Comparison of ENCODE assay signal across 21 cellular contexts in genomic region chr16:50763211-50763610, GRCh38. TPM values are rescaled to one million over a fixed set of nuclear protein-coding genes. Genes with fewer than 3 reads are reported as not detected.
DNase-seq lines count a peak whose midpoint lies in the region; ATAC-seq and TF ChIP-seq lines count a peak whose summit lies in the region.
"Had no signal": no experiment of that assay in that cellular context is flagged by ENCODE, and none has a peak within 500 bp of the region (broad histone marks: within the 10 kb centered on the region; RNA-seq: fewer than 3 reads in every experiment).

No MANE protein-coding gene starts in this region.

- no peak overlapping the region for H3K4me3 ChIP-seq in adipocyte (ENCODE audit: low read length)
- H3K4me3 ChIP-seq: MG63, transverse colon had no signal

- peaks cover 79% of the 10 kb centered on the region for H3K36me3 Mint-ChIP-seq in activated CD4-positive, alpha-beta T cell treated with anti-CD3 and anti-CD28 coated beads, Interleukin-2, amount 10 ng/mL, durations not matched to agents 24 days and 14 days (ENCODE audit: low read depth)

- TF ChIP-seq CTCF in foreskin keratinocyte (conservative IDR thresholded peaks at IDR 0.05), result no peak

- peaks cover 11% of the 10 kb centered on the region for H3K4me1 ChIP-seq in adipocyte (ENCODE audit: control insufficient read depth, insufficient read depth, low read length)
- H3K4me1 ChIP-seq in foreskin keratinocyte, result peaks cover 19% of the 10 kb centered on the region

- H3K9ac ChIP-seq in adipocyte (ENCODE audit: low read length), result no peak overlapping the region

- no peak for DNase-seq in activated CD4-positive, alpha-beta T cell treated with anti-CD3 and anti-CD28 coated beads, Interleukin-2, amount 10 ng/mL, durations not matched to agents 24 days and 14 days
- DNase-seq in activated CD4-positive, alpha-beta T cell treated with anti-CD3 and anti-CD28 coated beads for 1 hour, result no peak
- DNase-seq in H4 (ENCODE audit: low spot score) (peak; percentile 12), adipocyte (ENCODE audit: low read depth) (peak; percentile 29), foreskin keratinocyte (peak; percentile 95 to 98), hypothalamus (lab: John Stamatoyannopoulos, UW) (no peak), DMS114 treated with DMSO at 0.1 percent for 48 hours (lab: John Stamatoyannopoulos, UW; ENCODE audit: unreplicated experiment) (no peak)
- DNase-seq: ACHN; activated naive CD4-positive, alpha-beta T cell; brain microvascular endothelial cell; DMS53; MG63; NCI-H1694 treated with DMSO at 0.1 percent for 48 hours; NCI-H2227 treated with DMSO at 0.1 percent for 48 hours; NK-92 treated with Interleukin-12 subunit alpha and Interleukin-12 subunit beta, amount 100 ng/mL, for 24 hours; occipital lobe; RPMI8226; stimulated activated naive CD4-positive, alpha-beta T cell treated with Interleukin-2 at 50 U/mL for 16 hours; transverse colon had no signal

- H3K27me3 ChIP-seq in adipocyte (replicated peaks; ENCODE audit: control insufficient read depth, insufficient read depth, low read length), result no peaks in the 10 kb centered on the region
- H3K27me3 ChIP-seq in foreskin keratinocyte, result no peaks in the 10 kb centered on the region
- H3K27me3 ChIP-seq: brain microvascular endothelial cell, MG63, transverse colon had no signal

- peak; percentile 98 for ATAC-seq in foreskin keratinocyte
- ATAC-seq in GM18909 (IDR thresholded peaks at IDR 0.05; ENCODE audit: poor library complexity, unreplicated experiment), result no peak

- no peaks in the 10 kb centered on the region for H3K27me3 Mint-ChIP-seq in activated CD4-positive, alpha-beta T cell treated with anti-CD3 and anti-CD28 coated beads, Interleukin-2, amount 10 ng/mL, durations not matched to agents 24 days and 14 days

- intact Hi-C loops in activated CD4-positive, alpha-beta T cell treated with anti-CD3 and anti-CD28 coated beads, Interleukin-2, amount 10 ng/mL, durations not matched to agents 24 days and 14 days (cut with micrococcal nuclease), result no loop called here

- peaks cover 9% of the 10 kb centered on the region for H3K9me3 ChIP-seq in adipocyte (ENCODE audit: control insufficient read depth, low read length)

- peak overlapping the region; percentile 46 for H3K27ac Mint-ChIP-seq in activated CD4-positive, alpha-beta T cell treated with anti-CD3 and anti-CD28 coated beads, Interleukin-2, amount 10 ng/mL, durations not matched to agents 24 days and 14 days

- H3K9me3 Mint-ChIP-seq in activated CD4-positive, alpha-beta T cell treated with anti-CD3 and anti-CD28 coated beads, Interleukin-2, amount 10 ng/mL, durations not matched to agents 24 days and 14 days, result peaks cover 8% of the 10 kb centered on the region

- H3K4me1 Mint-ChIP-seq in activated CD4-positive, alpha-beta T cell treated with anti-CD3 and anti-CD28 coated beads, Interleukin-2, amount 10 ng/mL, durations not matched to agents 24 days and 14 days, result peaks cover 61% of the 10 kb centered on the region

- H3K4me3 Mint-ChIP-seq in activated CD4-positive, alpha-beta T cell treated with anti-CD3 and anti-CD28 coated beads, Interleukin-2, amount 10 ng/mL, durations not matched to agents 24 days and 14 days, result no peak overlapping the region

- H3K27ac ChIP-seq in foreskin keratinocyte, result peak overlapping the region; percentile 62
- H3K27ac ChIP-seq: brain microvascular endothelial cell, C4-2B, transverse colon had no signal

- peaks cover 30% of the 10 kb centered on the region for H3K36me3 ChIP-seq in adipocyte (ENCODE audit: control insufficient read depth, insufficient read depth, low read length, severe bottlenecking)

RNA-seq across cellular contexts. Expression of gene CYLD, which starts 21.3 kb away (rescaled TPM):
- total RNA-seq in activated CD4-positive, alpha-beta T cell treated with anti-CD3 and anti-CD28 coated beads, Interleukin-2, amount 10 ng/mL, durations not matched to agents 24 days and 14 days, result 178 TPM in 2 replicates
- total RNA-seq in H4 (2014; rRNA removed; shearing (Covaris generic)), result 20.2 and 24.9 TPM in 2 replicates
- total RNA-seq in foreskin keratinocyte, result 30.0 and 30.6 TPM in 2 replicates
- 8.6 and 9.0 TPM in 2 replicates for polyA plus RNA-seq in foreskin keratinocyte

Comparison
In these comparisons a context has a peak if more than half of its experiments do, and no peak if none do; other contexts are left out.
1. DNase-seq: peak in H4 (single experiment), adipocyte (single experiment) and foreskin keratinocyte (2 of 2); none in activated CD4-positive, alpha-beta T cell treated with anti-CD3 and anti-CD28 coated beads, Interleukin-2, amount 10 ng/mL, durations not matched to agents 24 days and 14 days (single experiment), activated CD4-positive, alpha-beta T cell treated with anti-CD3 and anti-CD28 coated beads for 1 hour (single experiment), hypothalamus (0 of 51) and DMS114 treated with DMSO at 0.1 percent for 48 hours (single experiment).